1 cellular context compared by ENCODE assay signal in the genomic region with DNA sequence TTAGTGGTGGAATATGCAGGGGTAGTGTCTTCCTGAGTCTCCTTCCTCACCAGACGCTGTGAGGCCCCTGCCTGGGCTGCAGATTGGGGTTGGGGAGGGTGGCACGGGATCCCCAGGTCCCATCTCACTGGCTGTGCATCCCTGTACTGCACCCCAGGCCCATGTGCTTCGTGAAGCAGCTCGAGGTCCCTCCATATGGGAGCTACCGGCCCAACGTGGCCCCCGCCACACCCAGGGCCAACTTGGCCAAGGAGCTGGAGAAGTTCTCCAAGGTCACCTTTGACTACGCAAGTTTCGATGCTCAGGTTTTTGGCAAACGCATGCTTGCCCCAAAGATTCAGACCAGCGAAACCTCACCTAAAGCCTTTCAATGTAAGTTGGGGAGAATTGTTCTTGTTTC.
TF ChIP-seq lines count a peak whose summit lies in the region.

No MANE protein-coding gene starts in this region.

TF ChIP-seq in IMR-90, 13 proteins besides CTCF, POLR2A, EP300 and RAD21 (continued from another document):
- TF ChIP-seq USF2 (IDR thresholded peaks at IDR 0.05; ENCODE audit: low read depth, low read length) (no peak), CHD1 (IDR thresholded peaks at IDR 0.05; ENCODE audit: low read depth, low read length) (no peak), NFE2L2 (IDR thresholded peaks at IDR 0.05; ENCODE audit: low read depth, low read length) (no peak)
TF ChIP-seq in IMR-90: peak in this region for 0.
